ENCODE assay signal across 25 cellular contexts in genomic region chr5:42965934-42966333, GRCh38.
DNase-seq lines count a peak whose midpoint lies in the region; ATAC-seq and TF ChIP-seq lines count a peak whose summit lies in the region.
"Had no signal": no experiment of that assay in that cellular context is flagged by ENCODE, and none has a peak within 500 bp of the region (broad histone marks: within the 10 kb centered on the region; RNA-seq: fewer than 3 reads in every experiment).

No MANE protein-coding gene starts in this region.

- POLR2A ChIA-PET in activated CD4-positive, alpha-beta T cell treated with anti-CD3 and anti-CD28 coated beads for 36 hours (lab: Charles Lee): no interaction called here
- POLR2A ChIA-PET in activated naive CD8-positive, alpha-beta T cell treated with anti-CD3 and anti-CD28 coated beads, Interleukin-2, amount 10 ng/mL, durations not matched to agents 7 days and 5 days (lab: Charles Lee): interaction anchor here (1.0 to 1.6 kb wide), 2 partner anchors 25 to 28 kb away, joined by 4 to 6 read pairs; no protein-coding TSS in a partner anchor
- POLR2A ChIA-PET in activated CD8-positive, alpha-beta T cell treated with anti-CD3 and anti-CD28 coated beads, Interleukin-2, amount 10 ng/mL, durations not matched to agents 7 days and 5 days (lab: Charles Lee): interaction anchor here (2.5 kb wide), 1 partner anchor 16 kb away, joined by 10 read pairs; no protein-coding TSS in a partner anchor

- H3K27ac ChIP-seq in sigmoid colon: no peak overlapping the region
- H3K27ac ChIP-seq: 22Rv1, BLaER1, HL-60 had no signal

- WGBS in sigmoid colon, 2 donors: 71 to 90% methylated on average over 3 of the region's 3 CpGs

- no peak for TF ChIP-seq POLR2A in sigmoid colon (IDR thresholded peaks at IDR 0.05)

- peaks cover 6% of the 10 kb centered on the region for H3K4me1 Mint-ChIP-seq in activated CD4-positive, alpha-beta T cell treated with anti-CD3 and anti-CD28 coated beads for 36 hours
- H3K4me1 Mint-ChIP-seq in activated naive CD8-positive, alpha-beta T cell treated with anti-CD3 and anti-CD28 coated beads, Interleukin-2, amount 10 ng/mL, durations not matched to agents 7 days and 5 days: peaks cover 8% of the 10 kb centered on the region
- peaks cover 2% of the 10 kb centered on the region for H3K4me1 Mint-ChIP-seq in activated naive CD8-positive, alpha-beta T cell treated with anti-CD3 and anti-CD28 coated beads, Interleukin-2, amount 50 U/mL, for 24 hours
- H3K4me1 Mint-ChIP-seq in activated CD8-positive, alpha-beta T cell treated with anti-CD3 and anti-CD28 coated beads, Interleukin-2, amount 10 ng/mL, durations not matched to agents 7 days and 5 days (ENCODE audit: low read depth): peaks cover 11% of the 10 kb centered on the region
- H3K4me1 Mint-ChIP-seq in stimulated activated effector memory CD8-positive, alpha-beta T cell treated with anti-CD3 and anti-CD28 coated beads, Interleukin-12 subunit alpha, Interleukin-12 subunit beta, amount 100 ng/mL, for 72 hours: peaks cover 30% of the 10 kb centered on the region
- H3K4me1 Mint-ChIP-seq: GM23338 had no signal

- intact Hi-C loops in activated CD4-positive, alpha-beta T cell treated with anti-CD3 and anti-CD28 coated beads for 36 hours (cut with DNase I, micrococcal nuclease): no loop called here
- intact Hi-C loops in sigmoid colon (cut with DNase I): no loop called here

- no peaks in the 10 kb centered on the region for H3K4me1 ChIP-seq in sigmoid colon
- H3K4me1 ChIP-seq: BLaER1 had no signal

- no peaks in the 10 kb centered on the region for H3K9me3 Mint-ChIP-seq in activated CD4-positive, alpha-beta T cell treated with anti-CD3 and anti-CD28 coated beads for 36 hours (ENCODE audit: low read depth)
- H3K9me3 Mint-ChIP-seq in activated naive CD8-positive, alpha-beta T cell treated with anti-CD3 and anti-CD28 coated beads, Interleukin-2, amount 10 ng/mL, durations not matched to agents 7 days and 5 days: no peaks in the 10 kb centered on the region
- no peaks in the 10 kb centered on the region for H3K9me3 Mint-ChIP-seq in activated naive CD8-positive, alpha-beta T cell treated with anti-CD3 and anti-CD28 coated beads, Interleukin-2, amount 50 U/mL, for 24 hours
- H3K9me3 Mint-ChIP-seq in activated CD8-positive, alpha-beta T cell treated with anti-CD3 and anti-CD28 coated beads, Interleukin-2, amount 10 ng/mL, durations not matched to agents 7 days and 5 days (ENCODE audit: insufficient read depth): no peaks in the 10 kb centered on the region
- H3K9me3 Mint-ChIP-seq in stimulated activated effector memory CD8-positive, alpha-beta T cell treated with anti-CD3 and anti-CD28 coated beads, Interleukin-12 subunit alpha, Interleukin-12 subunit beta, amount 100 ng/mL, for 72 hours: no peaks in the 10 kb centered on the region
- H3K9me3 Mint-ChIP-seq: CD4-positive, alpha-beta T cell; GM23338 had no signal

- H3K36me3 ChIP-seq in sigmoid colon: no peaks in the 10 kb centered on the region
- H3K36me3 ChIP-seq: BLaER1, HAP-1 had no signal

- H3K9me3 ChIP-seq in sigmoid colon: no peaks in the 10 kb centered on the region
- H3K9me3 ChIP-seq: HAP-1 had no signal

- H3K4me3 ChIP-seq in sigmoid colon: no peak overlapping the region
- H3K4me3 ChIP-seq: BLaER1, GM23338, HAP-1, K562 had no signal

- ATAC-seq in activated CD4-positive, alpha-beta T cell treated with anti-CD3 and anti-CD28 coated beads for 36 hours: peak; percentile 33
- ATAC-seq in activated naive CD8-positive, alpha-beta T cell treated with anti-CD3 and anti-CD28 coated beads, Interleukin-2, amount 10 ng/mL, durations not matched to agents 7 days and 5 days (ENCODE audit: low read depth): peak; percentile 65
- ATAC-seq in activated naive CD8-positive, alpha-beta T cell treated with anti-CD3 and anti-CD28 coated beads, Interleukin-2, amount 50 U/mL, for 24 hours: no peak
- ATAC-seq in activated CD8-positive, alpha-beta T cell treated with anti-CD3 and anti-CD28 coated beads, Interleukin-2, amount 10 ng/mL, durations not matched to agents 7 days and 5 days: peak; percentile 36
- peak; percentile 53 for ATAC-seq in stimulated activated effector memory CD8-positive, alpha-beta T cell treated with anti-CD3 and anti-CD28 coated beads, Interleukin-12 subunit alpha, Interleukin-12 subunit beta, amount 100 ng/mL, for 72 hours
- ATAC-seq: GM23338, HepG2, K562, Right ventricle myocardium inferior had no signal

- no peak overlapping the region for H3K27ac Mint-ChIP-seq in activated CD4-positive, alpha-beta T cell treated with anti-CD3 and anti-CD28 coated beads for 36 hours
- H3K27ac Mint-ChIP-seq in activated naive CD8-positive, alpha-beta T cell treated with anti-CD3 and anti-CD28 coated beads, Interleukin-2, amount 10 ng/mL, durations not matched to agents 7 days and 5 days: peak overlapping the region; percentile 18
- no peak overlapping the region for H3K27ac Mint-ChIP-seq in activated naive CD8-positive, alpha-beta T cell treated with anti-CD3 and anti-CD28 coated beads, Interleukin-2, amount 50 U/mL, for 24 hours
- H3K27ac Mint-ChIP-seq in activated CD8-positive, alpha-beta T cell treated with anti-CD3 and anti-CD28 coated beads, Interleukin-2, amount 10 ng/mL, durations not matched to agents 7 days and 5 days: peak overlapping the region; percentile 4
- peak overlapping the region; percentile 77 for H3K27ac Mint-ChIP-seq in stimulated activated effector memory CD8-positive, alpha-beta T cell treated with anti-CD3 and anti-CD28 coated beads, Interleukin-12 subunit alpha, Interleukin-12 subunit beta, amount 100 ng/mL, for 72 hours
- H3K27ac Mint-ChIP-seq: CD4-positive, alpha-beta T cell; GM23338 had no signal

- CTCF ChIA-PET in activated CD4-positive, alpha-beta T cell treated with anti-CD3 and anti-CD28 coated beads for 36 hours (lab: Charles Lee): interaction anchor here (0.7 kb wide), 1 partner anchor 32 kb away, joined by 3 read pairs; no protein-coding TSS in a partner anchor
- CTCF ChIA-PET in activated CD8-positive, alpha-beta T cell treated with anti-CD3 and anti-CD28 coated beads, Interleukin-2, amount 10 ng/mL, durations not matched to agents 7 days and 5 days (lab: Charles Lee): interaction anchor here (2.1 kb wide), 1 partner anchor 57 kb away, joined by 6 read pairs; no protein-coding TSS in a partner anchor

- TF ChIP-seq EP300 in sigmoid colon (IDR thresholded peaks at IDR 0.05): no peak

- H3K27me3 ChIP-seq in sigmoid colon: peaks cover 0 to 14% (median 0%) of the 10 kb centered on the region in 3 donors
- H3K27me3 ChIP-seq: BLaER1 had no signal

- no peaks in the 10 kb centered on the region for H3K36me3 Mint-ChIP-seq in activated CD4-positive, alpha-beta T cell treated with anti-CD3 and anti-CD28 coated beads for 36 hours (ENCODE audit: low read depth)
- peaks cover 21% of the 10 kb centered on the region for H3K36me3 Mint-ChIP-seq in activated naive CD8-positive, alpha-beta T cell treated with anti-CD3 and anti-CD28 coated beads, Interleukin-2, amount 10 ng/mL, durations not matched to agents 7 days and 5 days
- no peaks in the 10 kb centered on the region for H3K36me3 Mint-ChIP-seq in activated naive CD8-positive, alpha-beta T cell treated with anti-CD3 and anti-CD28 coated beads, Interleukin-2, amount 50 U/mL, for 24 hours (ENCODE audit: low read depth)
- no peaks in the 10 kb centered on the region for H3K36me3 Mint-ChIP-seq in activated CD8-positive, alpha-beta T cell treated with anti-CD3 and anti-CD28 coated beads, Interleukin-2, amount 10 ng/mL, durations not matched to agents 7 days and 5 days (ENCODE audit: low read depth)
- H3K36me3 Mint-ChIP-seq in stimulated activated effector memory CD8-positive, alpha-beta T cell treated with anti-CD3 and anti-CD28 coated beads, Interleukin-12 subunit alpha, Interleukin-12 subunit beta, amount 100 ng/mL, for 72 hours: no peaks in the 10 kb centered on the region

- peak overlapping the region; percentile 21 for H3K4me3 Mint-ChIP-seq in activated CD4-positive, alpha-beta T cell treated with anti-CD3 and anti-CD28 coated beads for 36 hours
- peak overlapping the region; percentile 23 for H3K4me3 Mint-ChIP-seq in activated naive CD8-positive, alpha-beta T cell treated with anti-CD3 and anti-CD28 coated beads, Interleukin-2, amount 10 ng/mL, durations not matched to agents 7 days and 5 days
- no peak overlapping the region for H3K4me3 Mint-ChIP-seq in activated naive CD8-positive, alpha-beta T cell treated with anti-CD3 and anti-CD28 coated beads, Interleukin-2, amount 50 U/mL, for 24 hours
- no peak overlapping the region for H3K4me3 Mint-ChIP-seq in activated CD8-positive, alpha-beta T cell treated with anti-CD3 and anti-CD28 coated beads, Interleukin-2, amount 10 ng/mL, durations not matched to agents 7 days and 5 days
- peak overlapping the region; percentile 55 for H3K4me3 Mint-ChIP-seq in stimulated activated effector memory CD8-positive, alpha-beta T cell treated with anti-CD3 and anti-CD28 coated beads, Interleukin-12 subunit alpha, Interleukin-12 subunit beta, amount 100 ng/mL, for 72 hours
- H3K4me3 Mint-ChIP-seq: CD4-positive, alpha-beta T cell; GM23338 had no signal

- no peak for TF ChIP-seq CTCF in sigmoid colon (IDR thresholded peaks at IDR 0.05)

- H3K27me3 Mint-ChIP-seq in activated CD4-positive, alpha-beta T cell treated with anti-CD3 and anti-CD28 coated beads for 36 hours: no peaks in the 10 kb centered on the region
- H3K27me3 Mint-ChIP-seq in activated naive CD8-positive, alpha-beta T cell treated with anti-CD3 and anti-CD28 coated beads, Interleukin-2, amount 10 ng/mL, durations not matched to agents 7 days and 5 days: no peaks in the 10 kb centered on the region
- H3K27me3 Mint-ChIP-seq in activated naive CD8-positive, alpha-beta T cell treated with anti-CD3 and anti-CD28 coated beads, Interleukin-2, amount 50 U/mL, for 24 hours: no peaks in the 10 kb centered on the region
- H3K27me3 Mint-ChIP-seq in activated CD8-positive, alpha-beta T cell treated with anti-CD3 and anti-CD28 coated beads, Interleukin-2, amount 10 ng/mL, durations not matched to agents 7 days and 5 days (ENCODE audit: low read depth): no peaks in the 10 kb centered on the region
- H3K27me3 Mint-ChIP-seq: CD4-positive, alpha-beta T cell had no signal

- no peak for DNase-seq in activated CD4-positive, alpha-beta T cell treated with anti-CD3 and anti-CD28 coated beads for 36 hours
- no peak for DNase-seq in activated CD4-positive, alpha-beta T cell treated with anti-CD3 and anti-CD28 coated beads for 4 hours
- DNase-seq in activated naive CD8-positive, alpha-beta T cell treated with anti-CD3 and anti-CD28 coated beads, Interleukin-2, amount 10 ng/mL, durations not matched to agents 7 days and 5 days: no peak
- no peak for DNase-seq in activated naive CD8-positive, alpha-beta T cell treated with anti-CD3 and anti-CD28 coated beads, Interleukin-2, amount 50 U/mL, for 24 hours
- no peak for DNase-seq in activated CD8-positive, alpha-beta T cell treated with anti-CD3 and anti-CD28 coated beads, Interleukin-2, amount 10 ng/mL, durations not matched to agents 7 days and 5 days
- DNase-seq in stimulated activated effector memory CD8-positive, alpha-beta T cell treated with anti-CD3 and anti-CD28 coated beads, Interleukin-12 subunit alpha, Interleukin-12 subunit beta, amount 100 ng/mL, for 72 hours (ENCODE audit: low spot score in 2 of 2): no peak
- DNase-seq in sigmoid colon (no peak), NCI-H1694 (lab: John Stamatoyannopoulos, UW) (no peak)
- DNase-seq: ACHN; Calu3; CD4-positive, alpha-beta T cell; DMS153; NCI-H1105; NCI-H146; NCI-H2029 treated with DMSO at 0.1 percent for 48 hours; NCI-H524 treated with DMSO at 0.1 percent for 48 hours; NCI-H82 had no signal

Comparison
In these comparisons a context has a peak if more than half of its experiments do, and no peak if none do; other contexts are left out.
1. H3K27ac Mint-ChIP-seq: peak in activated naive CD8-positive, alpha-beta T cell treated with anti-CD3 and anti-CD28 coated beads, Interleukin-2, amount 10 ng/mL, durations not matched to agents 7 days and 5 days (single experiment), activated CD8-positive, alpha-beta T cell treated with anti-CD3 and anti-CD28 coated beads, Interleukin-2, amount 10 ng/mL, durations not matched to agents 7 days and 5 days (single experiment) and stimulated activated effector memory CD8-positive, alpha-beta T cell treated with anti-CD3 and anti-CD28 coated beads, Interleukin-12 subunit alpha, Interleukin-12 subunit beta, amount 100 ng/mL, for 72 hours (single experiment); none in activated CD4-positive, alpha-beta T cell treated with anti-CD3 and anti-CD28 coated beads for 36 hours (single experiment) and activated naive CD8-positive, alpha-beta T cell treated with anti-CD3 and anti-CD28 coated beads, Interleukin-2, amount 50 U/mL, for 24 hours (single experiment).
2. H3K4me3 Mint-ChIP-seq: peak in activated CD4-positive, alpha-beta T cell treated with anti-CD3 and anti-CD28 coated beads for 36 hours (single experiment), activated naive CD8-positive, alpha-beta T cell treated with anti-CD3 and anti-CD28 coated beads, Interleukin-2, amount 10 ng/mL, durations not matched to agents 7 days and 5 days (single experiment) and stimulated activated effector memory CD8-positive, alpha-beta T cell treated with anti-CD3 and anti-CD28 coated beads, Interleukin-12 subunit alpha, Interleukin-12 subunit beta, amount 100 ng/mL, for 72 hours (single experiment); none in activated naive CD8-positive, alpha-beta T cell treated with anti-CD3 and anti-CD28 coated beads, Interleukin-2, amount 50 U/mL, for 24 hours (single experiment) and activated CD8-positive, alpha-beta T cell treated with anti-CD3 and anti-CD28 coated beads, Interleukin-2, amount 10 ng/mL, durations not matched to agents 7 days and 5 days (single experiment).